In genomic region chr17:68909066-68909465, GRCh38 we compare ENCODE assay signal across 8 cellular contexts. TPM values are rescaled to one million over a fixed set of nuclear protein-coding genes. Genes with fewer than 3 reads are reported as not detected.
DNase-seq lines count a peak whose midpoint lies in the region; ATAC-seq and TF ChIP-seq lines count a peak whose summit lies in the region.

No MANE protein-coding gene starts in this region.

- no peaks in the 10 kb centered on the region for H3K27me3 ChIP-seq in dorsolateral prefrontal cortex

- CTCF ChIA-PET in WTC11 (lab: Charles Lee): interaction anchor here (1.8 kb wide), 1 partner anchor 137 kb away, joined by 8 read pairs; no protein-coding TSS in a partner anchor

- peak overlapping the region in 58 of 59 donors; percentile 21 to 98 (median 92) for H3K27ac ChIP-seq in dorsolateral prefrontal cortex

- H3K9me3 Mint-ChIP-seq in WTC11: peaks cover 8% of the 10 kb centered on the region

- no peak for TF ChIP-seq CTCF in dorsolateral prefrontal cortex (IDR thresholded peaks at IDR 0.05 in 54 of 56, conservative IDR thresholded peaks at IDR 0.05 in 2 of 56; ENCODE audit: low read depth in 1 of 56, partially characterized antibody in 56 of 56)
- no peak for TF ChIP-seq CTCF in WTC11 (IDR thresholded peaks at IDR 0.05)

- ATAC-seq in GM19351 (IDR thresholded peaks at IDR 0.05; ENCODE audit: unreplicated experiment) (peak; percentile 69), GM21737 (IDR thresholded peaks at IDR 0.05; ENCODE audit: unreplicated experiment) (no peak), WTC11 (no peak)

- no peaks in the 10 kb centered on the region for H3K36me3 Mint-ChIP-seq in WTC11

- no peaks in the 10 kb centered on the region for H3K27me3 Mint-ChIP-seq in WTC11 (ENCODE audit: low read depth)

- H3K27ac Mint-ChIP-seq in WTC11: no peak overlapping the region

- POLR2A ChIA-PET in WTC11 (lab: Charles Lee): no interaction called here

- DNase-seq in NCI-H460 (ENCODE audit: extremely low read depth, low read depth) (peak; percentile 4), dorsolateral prefrontal cortex (no peak), mucosa of gallbladder (ENCODE audit: low spot score) (peak; percentile 46), WTC11 (ENCODE audit: low spot score) (no peak), activated gamma-delta T cell (lab: John Stamatoyannopoulos, UW) (no peak), putamen (ENCODE audit: low spot score) (no peak)

- no peak overlapping the region for H3K4me3 ChIP-seq in dorsolateral prefrontal cortex

- 0 out of 2 replicates have a peak, but pooled peaks cover 2% of the 10 kb centered on the region for H3K4me1 Mint-ChIP-seq in WTC11

- H3K4me3 Mint-ChIP-seq in WTC11: no peak overlapping the region

- intact Hi-C loops in dorsolateral prefrontal cortex (cut with DNase I): loop anchor here in 1 of 2 donors (10.0 kb wide), 1 partner anchor 326 kb away; no protein-coding TSS in a partner anchor

TF ChIP-seq in WTC11, 78 proteins besides CTCF, POLR2A, EP300 and RAD21:
- no peak for TF ChIP-seq MYBL2 (CRISPR knock-in tag; IDR thresholded peaks at IDR 0.05)
- TF ChIP-seq FOXP4 (CRISPR knock-in tag; IDR thresholded peaks at IDR 0.05): no peak
- no peak for TF ChIP-seq FOXJ3 (CRISPR knock-in tag; IDR thresholded peaks at IDR 0.05; ENCODE audit: borderline replicate concordance)
- no peak for TF ChIP-seq NFE2L1 (CRISPR knock-in tag; IDR thresholded peaks at IDR 0.05)
- no peak for TF ChIP-seq FOXK1 (CRISPR knock-in tag; IDR thresholded peaks at IDR 0.05)
- TF ChIP-seq NFATC4 (CRISPR knock-in tag; IDR thresholded peaks at IDR 0.05): no peak
- TF ChIP-seq ZNF138 (CRISPR knock-in tag; conservative IDR thresholded peaks at IDR 0.05): no peak
- no peak for TF ChIP-seq ESRRA (CRISPR knock-in tag; IDR thresholded peaks at IDR 0.05; ENCODE audit: borderline replicate concordance)
- no peak for TF ChIP-seq E2F5 (CRISPR knock-in tag; IDR thresholded peaks at IDR 0.05)
- no peak for TF ChIP-seq FOXP1 (CRISPR knock-in tag; IDR thresholded peaks at IDR 0.05; ENCODE audit: borderline replicate concordance)
- TF ChIP-seq GTF2I (CRISPR knock-in tag; conservative IDR thresholded peaks at IDR 0.05): no peak
- no peak for TF ChIP-seq KAT7 (CRISPR knock-in tag; IDR thresholded peaks at IDR 0.05; ENCODE audit: borderline replicate concordance)
- no peak for TF ChIP-seq MXD4 (CRISPR knock-in tag; IDR thresholded peaks at IDR 0.05; ENCODE audit: borderline replicate concordance)
- TF ChIP-seq RELA (CRISPR knock-in tag; IDR thresholded peaks at IDR 0.05; ENCODE audit: borderline replicate concordance): no peak
- TF ChIP-seq ARID4B (CRISPR knock-in tag; IDR thresholded peaks at IDR 0.05; ENCODE audit: borderline replicate concordance): no peak

RNA-seq across cellular contexts. Expression of gene ABCA8, which starts 46.1 kb away (rescaled TPM):
- total RNA-seq in NCI-H460 (2014; rRNA removed; shearing (Covaris generic)): 24.4 and 27.4 TPM in 2 replicates
- polyA plus RNA-seq in NCI-H460 (2014; cell fraction: nucleus; rRNA removed): 30.6 and 45.9 TPM in 2 replicates
- total RNA-seq in dorsolateral prefrontal cortex (100 to 1,000 TPM in 39 of 120 experiments, 10 to 100 TPM in 81; 12.2 to 285 (median 71.5) TPM), mucosa of gallbladder (19.2 TPM), WTC11 (2021) (0.15 to 0.25 TPM (median 0.21 TPM) in 3 replicates)

Comparison
In these comparisons a context has a peak if more than half of its experiments do, and no peak if none do; other contexts are left out.
1. DNase-seq: peak in NCI-H460 (single experiment) and mucosa of gallbladder (single experiment); none in dorsolateral prefrontal cortex (0 of 10), WTC11 (single experiment), activated gamma-delta T cell (single experiment) and putamen (single experiment).
2. RNA of gene ABCA8, which starts 46.1 kb away (total RNA-seq): 12.2 to 285 TPM in dorsolateral prefrontal cortex, 24.4 to 27.4 TPM in NCI-H460 and 19.2 TPM in mucosa of gallbladder (single experiment); 0.15 to 0.25 TPM in WTC11; every median in the first group is over 10 times any median in the second.